In the genomic region with DNA sequence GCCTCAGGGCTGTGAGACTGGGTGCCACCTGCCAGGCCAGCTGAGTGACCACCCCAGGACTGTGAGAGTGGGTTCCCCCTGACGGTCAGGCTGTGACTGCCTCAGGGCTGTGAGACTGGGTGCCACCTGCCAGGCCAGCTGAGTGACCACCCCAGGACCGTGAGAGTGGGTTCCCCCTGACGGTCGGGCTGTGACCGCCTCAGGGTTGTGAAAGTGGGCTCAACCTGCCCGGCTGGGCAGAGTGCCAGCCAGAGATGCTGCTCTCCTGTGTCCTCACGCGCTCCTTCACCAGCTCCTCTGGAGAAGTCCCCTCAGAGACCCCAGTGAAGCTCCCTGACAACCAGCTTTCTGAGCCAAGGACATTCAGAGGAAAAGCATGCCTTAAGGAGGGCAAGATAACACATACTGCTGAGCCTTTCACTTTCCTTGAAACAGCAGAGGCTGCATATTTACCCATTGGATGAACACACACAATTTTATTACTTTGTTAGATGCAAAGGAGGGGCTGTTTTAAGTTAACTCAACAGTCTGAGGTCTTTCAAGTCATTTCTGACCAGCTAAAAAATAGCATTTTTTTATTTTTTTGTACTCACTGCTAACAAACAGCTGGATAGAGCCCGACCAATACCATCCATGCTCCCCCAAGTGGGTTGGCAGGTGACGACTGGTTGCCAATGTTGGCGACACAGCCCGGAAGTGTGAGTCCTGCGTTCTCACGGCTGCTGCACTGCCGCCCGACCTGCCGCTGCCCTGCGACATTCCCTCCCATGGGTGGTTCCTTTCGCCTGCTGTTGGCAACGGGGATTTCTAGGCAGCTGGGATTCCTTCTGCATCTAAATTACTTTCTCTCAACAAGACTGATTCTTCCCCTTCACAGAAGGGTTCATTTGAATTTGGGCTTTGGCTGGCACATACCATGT, we compare ENCODE assay signal across 1 cellular context.
TF ChIP-seq lines count a peak whose summit lies in the region.

No MANE protein-coding gene starts in this region.

TF ChIP-seq in endothelial cell of umbilical vein, 7 proteins besides CTCF, POLR2A, EP300 and RAD21:
- TF ChIP-seq, protein P1, sequence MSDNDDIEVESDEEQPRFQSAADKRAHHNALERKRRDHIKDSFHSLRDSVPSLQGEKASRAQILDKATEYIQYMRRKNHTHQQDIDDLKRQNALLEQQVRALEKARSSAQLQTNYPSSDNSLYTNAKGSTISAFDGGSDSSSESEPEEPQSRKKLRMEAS (IDR thresholded peaks at IDR 0.05; ENCODE audit: insufficient read depth, insufficient read length) = no peak
- TF ChIP-seq GATA2 (IDR thresholded peaks at IDR 0.05; ENCODE audit: insufficient read depth, insufficient read length, low read depth, low read length) (no peak), EZH2 (IDR thresholded peaks at IDR 0.05; ENCODE audit: borderline replicate concordance, low read depth, low read length, severe bottlenecking) (no peak)
